17 cellular contexts compared by ENCODE assay signal in the genomic region with DNA sequence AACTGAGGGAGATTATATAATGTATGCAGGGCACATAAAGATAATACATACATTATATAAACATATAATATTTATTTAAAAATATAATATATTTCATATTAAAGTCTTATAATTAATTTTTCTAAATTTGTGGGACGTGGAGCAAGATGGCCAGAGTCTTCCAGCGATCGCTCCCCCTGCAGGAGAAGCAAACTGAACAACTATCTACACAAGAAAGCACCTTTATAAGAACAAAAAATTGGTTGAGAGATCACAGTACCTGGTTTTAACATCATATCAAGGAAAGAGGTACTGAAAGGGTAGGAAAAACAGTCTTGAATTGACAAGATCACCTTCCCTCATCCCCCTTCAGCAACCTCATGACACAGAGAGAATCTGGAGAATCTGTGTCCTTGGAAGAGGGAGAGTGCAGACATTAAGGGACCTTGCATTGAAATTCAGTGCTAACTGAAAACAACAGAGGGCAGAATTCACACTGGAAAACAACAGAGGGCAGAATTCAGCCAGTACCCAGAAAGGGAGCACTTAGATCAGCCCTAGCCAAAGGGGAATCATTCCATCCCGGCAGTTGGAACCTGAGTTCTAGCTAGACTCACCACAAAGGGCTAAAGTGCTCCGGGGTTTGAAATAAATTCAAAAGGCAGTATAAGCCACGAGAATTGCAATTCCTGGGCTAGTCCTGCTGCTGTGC.
DNase-seq lines count a peak whose midpoint lies in the region; ATAC-seq, FAIRE-seq and TF ChIP-seq lines count a peak whose summit lies in the region.
"Had no signal": no experiment of that assay in that cellular context is flagged by ENCODE, and none has a peak within 500 bp of the region (broad histone marks: within the 10 kb centered on the region; RNA-seq: fewer than 3 reads in every experiment).

No MANE protein-coding gene starts in this region.

- H3K9me3 ChIP-seq in H1 (ENCODE audit: insufficient read depth in 2 of 2, low read depth in 1 of 2, low read length in 1 of 2) (no peaks in the 10 kb centered on the region), gastroesophageal sphincter (no peaks in the 10 kb centered on the region)
- H3K9me3 ChIP-seq: stomach had no signal

- H3K79me2 ChIP-seq in GM23338 (replicated peaks; ENCODE audit: insufficient read depth), result no peaks in the 10 kb centered on the region
- no peaks in the 10 kb centered on the region for H3K79me2 ChIP-seq in H1 (ENCODE audit: control insufficient read depth in 1 of 2, insufficient read depth in 2 of 2, low read length in 2 of 2)

- no peak overlapping the region for H2BK15ac ChIP-seq in H1 (ENCODE audit: low read length)

- H4K5ac ChIP-seq in H1 (ENCODE audit: insufficient read length, low read depth, low read length), result no peak overlapping the region

- no peaks in the 10 kb centered on the region for H3K9me3 Mint-ChIP-seq in GM23338
- H3K9me3 Mint-ChIP-seq in neural crest cell, result peaks cover 7% of the 10 kb centered on the region

- no peak overlapping the region for H3K4me3 Mint-ChIP-seq in GM23338
- H3K4me3 Mint-ChIP-seq in neural crest cell, result no peak overlapping the region
- H3K4me3 Mint-ChIP-seq: activated T-cell treated with anti-CD3 and anti-CD28 coated beads, Interleukin-2, amount 50 U/mL, for 72 hours; central memory CD8-positive, alpha-beta T cell had no signal

- ATAC-seq in GM23338 (peak; percentile 87), gastroesophageal sphincter (no peak)
- ATAC-seq: activated T-cell treated with anti-CD3 and anti-CD28 coated beads, Interleukin-2, amount 50 U/mL, for 72 hours had no signal

- H3K27ac ChIP-seq in GM23338 (ENCODE audit: low read depth), result no peak overlapping the region
- no peak overlapping the region for H3K27ac ChIP-seq in H1 (ENCODE audit: low read depth, low read length)
- H3K27ac ChIP-seq in gastroesophageal sphincter, result no peak overlapping the region
- H3K27ac ChIP-seq: C4-2B, stomach had no signal

- no peak overlapping the region for H3K23ac ChIP-seq in H1 (ENCODE audit: insufficient read length)

- no peak overlapping the region for H2BK5ac ChIP-seq in H1 (ENCODE audit: low read depth, low read length)

- H4K8ac ChIP-seq in H1 (ENCODE audit: extremely low read depth, insufficient read depth, low read length), result peak overlapping the region; percentile 29; the same call in 1 of the 2 replicates

- no peak overlapping the region for H2AK5ac ChIP-seq in H1 (ENCODE audit: low read depth, low read length)

- TF ChIP-seq EP300 in H1 (IDR thresholded peaks at IDR 0.05; ENCODE audit: borderline replicate concordance in 1 of 2, low read depth in 2 of 2, low read length in 2 of 2), result no peak
- TF ChIP-seq EP300 in gastroesophageal sphincter (IDR thresholded peaks at IDR 0.05), result no peak

- H3K4me1 ChIP-seq in GM23338 (ENCODE audit: insufficient read depth) (no peaks in the 10 kb centered on the region), H1 (replicated peaks in 1 of 4; ENCODE audit: control insufficient read depth in 3 of 4, insufficient read depth in 4 of 4, low read length in 3 of 4) (no peaks in the 10 kb centered on the region; a peak in 1 of 7 replicates), gastroesophageal sphincter (no peaks in the 10 kb centered on the region)
- H3K4me1 ChIP-seq: stomach had no signal

- no peak for FAIRE-seq in H1 (lab: Jason Lieb, UNC)
- FAIRE-seq: GM12892 had no signal

- no peaks in the 10 kb centered on the region for H3K79me1 ChIP-seq in H1 (ENCODE audit: low read depth, low read length)

- DNase-seq in GM23338 (ENCODE audit: low spot score) (peak; percentile 56), NCI-H446 (lab: John Stamatoyannopoulos, UW) (peak; percentile 32 to 69), H1 (ENCODE audit: low read depth in 1 of 2, low spot score in 2 of 2) (peak in 1 of 2 experiments; percentile 25), neural crest cell (ENCODE audit: low read depth, low spot score) (no peak), ureter (ENCODE audit: low spot score) (no peak)
- no peak for DNase-seq in activated naive CD4-positive, alpha-beta T cell treated with anti-CD3 and anti-CD28 coated beads, Interleukin-2, amount 50 U/mL, for 16 hours
- DNase-seq: activated T-cell treated with anti-CD3 and anti-CD28 coated beads, Interleukin-2, amount 50 U/mL, for 72 hours; kidney; NCI-H146; NCI-H526 treated with DMSO at 0.1 percent for 48 hours; SHP77 treated with DMSO at 0.1 percent for 48 hours; stimulated activated CD4-positive, alpha-beta T cell treated with anti-CD3 and anti-CD28 coated beads, Interleukin-12 subunit alpha, Interleukin-12 subunit beta, amount 100 ng/mL, for 4 hours; stomach had no signal

- H3K4ac ChIP-seq in H1 (replicated peaks; ENCODE audit: insufficient read length, low read depth, low read length), result no peak overlapping the region

- peak overlapping the region; percentile 78; the same call in 1 of the 2 replicates for H2AFZ ChIP-seq in GM23338
- peak overlapping the region; percentile 94 for H2AFZ ChIP-seq in H1 (ENCODE audit: low read length)

- H2BK120ac ChIP-seq in H1 (replicated peaks; ENCODE audit: low read depth, low read length), result no peak overlapping the region

- H3K4me1 Mint-ChIP-seq in GM23338 (0 out of 3 replicates have a peak, but pooled peaks cover 2% of the 10 kb centered on the region), neural crest cell (no peaks in the 10 kb centered on the region)
- H3K4me1 Mint-ChIP-seq: central memory CD8-positive, alpha-beta T cell had no signal

- H3K4me2 ChIP-seq in GM23338 (no peak overlapping the region), H1 (ENCODE audit: insufficient read depth in 1 of 2, low read depth in 2 of 2, low read length in 2 of 2) (no peak overlapping the region)

- H4K20me1 ChIP-seq in GM23338 (replicated peaks; ENCODE audit: insufficient read depth), result no peaks in the 10 kb centered on the region
- no peaks in the 10 kb centered on the region for H4K20me1 ChIP-seq in H1 (replicated peaks in 1 of 2; ENCODE audit: control insufficient read depth in 1 of 2, insufficient read depth in 2 of 2, low read length in 2 of 2)

- no peak overlapping the region for H2BK20ac ChIP-seq in H1 (ENCODE audit: low read length)

- no peaks in the 10 kb centered on the region for H3K23me2 ChIP-seq in H1 (ENCODE audit: low read depth, low read length)

- H3K18ac ChIP-seq in H1 (ENCODE audit: extremely low read depth, low read length), result no peak overlapping the region

- H2BK12ac ChIP-seq in H1 (ENCODE audit: low read depth, low read length), result no peak overlapping the region; the same call in 1 of the 2 replicates

- no peaks in the 10 kb centered on the region for H3K27me3 ChIP-seq in GM23338 (ENCODE audit: insufficient read depth)
- H3K27me3 ChIP-seq in H1 (replicated peaks in 1 of 4; ENCODE audit: control insufficient read depth in 3 of 4, extremely low read depth in 1 of 4, insufficient read depth in 3 of 4, low read length in 3 of 4), result no peaks in the 10 kb centered on the region
- no peaks in the 10 kb centered on the region for H3K27me3 ChIP-seq in gastroesophageal sphincter
- H3K27me3 ChIP-seq: stomach had no signal

- no peak overlapping the region for H4K91ac ChIP-seq in H1 (replicated peaks; ENCODE audit: insufficient read length, low read length)

- H3K27ac Mint-ChIP-seq in GM23338, result no peak overlapping the region
- no peak overlapping the region for H3K27ac Mint-ChIP-seq in neural crest cell (ENCODE audit: unreplicated experiment)
- H3K27ac Mint-ChIP-seq: activated T-cell treated with anti-CD3 and anti-CD28 coated beads, Interleukin-2, amount 50 U/mL, for 72 hours had no signal

- H3K4me3 ChIP-seq in GM23338 (no peak overlapping the region), H1 (ENCODE audit: extremely low read depth in 1 of 4, insufficient read depth in 2 of 4, low read depth in 3 of 4, low read length in 4 of 4) (no peak overlapping the region), gastroesophageal sphincter (no peak overlapping the region)
- H3K4me3 ChIP-seq: stomach had no signal

- peak; percentile 52 to 54 for TF ChIP-seq RAD21 in H1 (IDR thresholded peaks at IDR 0.05 in 1 of 2, conservative IDR thresholded peaks at IDR 0.05 in 1 of 2; ENCODE audit: low read depth in 2 of 2, low read length in 2 of 2)

- no peak overlapping the region for H3K56ac ChIP-seq in H1 (replicated peaks; ENCODE audit: insufficient read length, low read depth, low read length)

- TF ChIP-seq CTCF in GM23338 (conservative IDR thresholded peaks at IDR 0.05; ENCODE audit: low read depth in 2 of 2) (peak; percentile 52 to 62), H1 (IDR thresholded peaks at IDR 0.05; ENCODE audit: control extremely low read depth in 1 of 3, insufficient read depth in 1 of 3, low read depth in 1 of 3, low read length in 3 of 3) (peak in 2 of 3 experiments; percentile 18 to 51; a peak in 3 of 4 replicates), neural crest cell (conservative IDR thresholded peaks at IDR 0.05) (peak; percentile 40), gastroesophageal sphincter (IDR thresholded peaks at IDR 0.05) (no peak)

- TF ChIP-seq POLR2A in H1 (IDR thresholded peaks at IDR 0.05; ENCODE audit: control extremely low read depth in 1 of 2, low read depth in 2 of 2, low read length in 2 of 2) (no peak), gastroesophageal sphincter (IDR thresholded peaks at IDR 0.05) (no peak)

- no peaks in the 10 kb centered on the region for H3F3A ChIP-seq in GM23338 (replicated peaks; ENCODE audit: low read depth)

- no peaks in the 10 kb centered on the region for H3K36me3 ChIP-seq in GM23338 (ENCODE audit: insufficient read depth)
- H3K36me3 ChIP-seq in H1 (ENCODE audit: control insufficient read depth in 2 of 4, insufficient read depth in 4 of 4, low read length in 3 of 4), result no peaks in the 10 kb centered on the region
- no peaks in the 10 kb centered on the region for H3K36me3 ChIP-seq in gastroesophageal sphincter
- H3K36me3 ChIP-seq: stomach had no signal

- CTCF ChIA-PET in H1 (lab: Charles Lee; ENCODE audit: partially characterized antibody), result interaction anchor here (0.6 to 2.2 kb wide), 20 partner anchors 9 to 658 kb away, joined by 3 to 11 read pairs (median 4); no protein-coding TSS in a partner anchor

- H3K27me3 Mint-ChIP-seq in GM23338 (ENCODE audit: insufficient read depth, low read depth, poor library complexity), result peaks cover 2% of the 10 kb centered on the region
- no peaks in the 10 kb centered on the region for H3K27me3 Mint-ChIP-seq in neural crest cell (ENCODE audit: low read depth)
- H3K27me3 Mint-ChIP-seq: central memory CD8-positive, alpha-beta T cell had no signal

- no peaks in the 10 kb centered on the region; the same call in 1 of the 2 replicates for H3K9me2 ChIP-seq in GM23338 (ENCODE audit: insufficient read depth)

- POLR2A ChIA-PET in H1 (lab: Charles Lee; ENCODE audit: partially characterized antibody), result interaction anchor here (0.6 kb wide), 1 partner anchor 1684 kb away, joined by 3 read pairs; no protein-coding TSS in a partner anchor

- no peak overlapping the region for H3K14ac ChIP-seq in H1 (ENCODE audit: insufficient read length)

- no peaks in the 10 kb centered on the region for H3K36me3 Mint-ChIP-seq in GM23338 (ENCODE audit: low read depth)
- H3K36me3 Mint-ChIP-seq in neural crest cell (ENCODE audit: low read depth), result peaks cover 5% of the 10 kb centered on the region

- no peak overlapping the region for H3K9ac ChIP-seq in H1 (replicated peaks in 1 of 4; ENCODE audit: extremely low read depth in 1 of 4, low read depth in 3 of 4, low read length in 3 of 4)

- WGBS in H1 (ENCODE audit: extremely low coverage in 1 of 2, insufficient coverage in 1 of 2, insufficient read length in 1 of 2, insufficient replicate concordance in 2 of 2, low coverage in 1 of 2, low lambda C conversion rate in 2 of 2, missing lambda C conversion rate in 1 of 2), 2 experiments, result 75% methylated on average over 6 of the region's 6 CpGs; no CpG with 5 or more reads in 1 of the 2 experiments
- WGBS in gastroesophageal sphincter (ENCODE audit: low coverage in 1 of 2), 2 donors, result 70 to 86% methylated on average over 3 to 4 of the region's 6 CpGs

Comparison
In these comparisons a context has a peak if more than half of its experiments do, and no peak if none do; other contexts are left out.
1. DNase-seq: peak in GM23338 (single experiment) and NCI-H446 (2 of 2); none in neural crest cell (single experiment), ureter (single experiment) and activated naive CD4-positive, alpha-beta T cell treated with anti-CD3 and anti-CD28 coated beads, Interleukin-2, amount 50 U/mL, for 16 hours (single experiment).
2. CTCF ChIP-seq: peak in GM23338 (2 of 2), H1 (2 of 3) and neural crest cell (single experiment); none in gastroesophageal sphincter (0 of 4).